In genomic region chr6:26240157-26240980, GRCh38 we compare ENCODE assay signal across 8 cellular contexts.
DNase-seq lines count a peak whose midpoint lies in the region; ATAC-seq and TF ChIP-seq lines count a peak whose summit lies in the region.

No MANE protein-coding gene starts in this region.

- POLR2A ChIA-PET in MCF 10A (lab: Yijun Ruan, JAX), result no interaction called here
- POLR2A ChIA-PET in activated CD8-positive, alpha-beta T cell treated with anti-CD3 and anti-CD28 coated beads, Interleukin-2, amount 10 ng/mL, durations not matched to agents 7 days and 5 days (lab: Charles Lee), result interaction anchor here (0.5 to 6.8 kb wide), 25 partner anchors 8 to 1570 kb away, joined by 3 to 118 read pairs (median 8); a partner anchor contains a TSS
- POLR2A ChIA-PET in naive thymus-derived CD8-positive, alpha-beta T cell (lab: Charles Lee), result interaction anchor here (0.6 to 4.9 kb wide), 20 partner anchors 10 to 907 kb away, joined by 3 to 66 read pairs (median 6); a partner anchor contains a TSS

- no peaks in the 10 kb centered on the region for H3K27me3 Mint-ChIP-seq in MCF 10A (ENCODE audit: insufficient read depth, unreplicated experiment)
- H3K27me3 Mint-ChIP-seq in activated CD8-positive, alpha-beta T cell treated with anti-CD3 and anti-CD28 coated beads, Interleukin-2, amount 10 ng/mL, durations not matched to agents 7 days and 5 days (ENCODE audit: low read depth), result peaks cover 2% of the 10 kb centered on the region
- no peaks in the 10 kb centered on the region for H3K27me3 Mint-ChIP-seq in naive thymus-derived CD8-positive, alpha-beta T cell

- H3K4me3 ChIP-seq in breast epithelium, result peak overlapping the region; percentile 38 to 67 (median 58)
- H3K4me3 ChIP-seq in epithelial cell of proximal tubule (ENCODE audit: low read depth, low read length), result peak overlapping the region; percentile 66
- peak overlapping the region; percentile 52 to 59 for H3K4me3 ChIP-seq in tibial artery

- no peaks in the 10 kb centered on the region for H3K9me3 Mint-ChIP-seq in MCF 10A (ENCODE audit: unreplicated experiment)
- no peaks in the 10 kb centered on the region for H3K9me3 Mint-ChIP-seq in activated CD8-positive, alpha-beta T cell treated with anti-CD3 and anti-CD28 coated beads, Interleukin-2, amount 10 ng/mL, durations not matched to agents 7 days and 5 days (ENCODE audit: insufficient read depth)
- peaks cover 0 to 10% (median 0%) of the 10 kb centered on the region in 9 donors for H3K9me3 Mint-ChIP-seq in naive thymus-derived CD8-positive, alpha-beta T cell

- DNase-seq in breast epithelium (ENCODE audit: low spot score in 2 of 2) (peak; percentile 62 to 76), MCF 10A (ENCODE audit: unreplicated experiment) (no peak), epithelial cell of proximal tubule (ENCODE audit: low read depth) (no peak), tibial artery (peak; percentile 64 to 80), GM19240 (ENCODE audit: insufficient read length, low spot score) (no peak)
- peak; percentile 94 for DNase-seq in activated CD8-positive, alpha-beta T cell treated with anti-CD3 and anti-CD28 coated beads, Interleukin-2, amount 10 ng/mL, durations not matched to agents 7 days and 5 days
- DNase-seq in naive thymus-derived CD8-positive, alpha-beta T cell, result peak; percentile 39 to 90 (median 80)

- peak; percentile 48 for TF ChIP-seq POLR2A in breast epithelium (IDR thresholded peaks at IDR 0.05)

- intact Hi-C loops in breast epithelium (cut with DNase I; ENCODE audit: low total_unique reads), result loop anchor here (5.0 kb wide), 1 partner anchor 83 kb away; a partner anchor contains a TSS
- intact Hi-C loops in MCF 10A (cut with micrococcal nuclease), result no loop called here
- intact Hi-C loops in tibial artery (cut with DNase I; ENCODE audit: low total_unique reads), result no loop called here

- peak; percentile 65 for ATAC-seq in HG03280 (IDR thresholded peaks at IDR 0.05; ENCODE audit: unreplicated experiment)
- ATAC-seq in activated CD8-positive, alpha-beta T cell treated with anti-CD3 and anti-CD28 coated beads, Interleukin-2, amount 10 ng/mL, durations not matched to agents 7 days and 5 days, result peak; percentile 81
- ATAC-seq in naive thymus-derived CD8-positive, alpha-beta T cell, result peak; percentile 82 to 85

- H3K4me1 ChIP-seq in breast epithelium (no peaks in the 10 kb centered on the region), tibial artery (peaks cover 0 to 6% (median 0%) of the 10 kb centered on the region in 4 donors)

- H3K9me3 ChIP-seq in breast epithelium (no peaks in the 10 kb centered on the region), tibial artery (no peaks in the 10 kb centered on the region)

- no peaks in the 10 kb centered on the region for H3K36me3 ChIP-seq in breast epithelium
- no peaks in the 10 kb centered on the region for H3K36me3 ChIP-seq in tibial artery

- BruUV-seq in MCF 10A (replicated peaks; lab: Mats Ljungman, UMichigan), result no TSS peak

- no peak overlapping the region for H3K27ac Mint-ChIP-seq in MCF 10A (ENCODE audit: low read depth, unreplicated experiment)
- peak overlapping the region; percentile 96 for H3K27ac Mint-ChIP-seq in activated CD8-positive, alpha-beta T cell treated with anti-CD3 and anti-CD28 coated beads, Interleukin-2, amount 10 ng/mL, durations not matched to agents 7 days and 5 days
- peak overlapping the region; percentile 92 to 99 (median 98) for H3K27ac Mint-ChIP-seq in naive thymus-derived CD8-positive, alpha-beta T cell

- H3K27ac ChIP-seq in breast epithelium, result peak overlapping the region; percentile 89 to 91
- H3K27ac ChIP-seq in tibial artery, result peak overlapping the region; percentile 68 to 81

- peaks cover 3% of the 10 kb centered on the region for H3K4me1 Mint-ChIP-seq in MCF 10A (ENCODE audit: insufficient read depth, unreplicated experiment)
- peaks cover 51% of the 10 kb centered on the region for H3K4me1 Mint-ChIP-seq in activated CD8-positive, alpha-beta T cell treated with anti-CD3 and anti-CD28 coated beads, Interleukin-2, amount 10 ng/mL, durations not matched to agents 7 days and 5 days (ENCODE audit: low read depth)
- peaks cover 9 to 25% (median 22%) of the 10 kb centered on the region in 4 donors for H3K4me1 Mint-ChIP-seq in naive thymus-derived CD8-positive, alpha-beta T cell

- H3K36me3 Mint-ChIP-seq in MCF 10A (ENCODE audit: insufficient read depth, unreplicated experiment), result peaks cover 1% of the 10 kb centered on the region
- H3K36me3 Mint-ChIP-seq in activated CD8-positive, alpha-beta T cell treated with anti-CD3 and anti-CD28 coated beads, Interleukin-2, amount 10 ng/mL, durations not matched to agents 7 days and 5 days (ENCODE audit: low read depth), result peaks cover 12% of the 10 kb centered on the region
- H3K36me3 Mint-ChIP-seq in naive thymus-derived CD8-positive, alpha-beta T cell, result peaks cover 0 to 6% (median 4%) of the 10 kb centered on the region in 3 donors

- no peak overlapping the region for H3K4me3 Mint-ChIP-seq in MCF 10A (ENCODE audit: unreplicated experiment)
- H3K4me3 Mint-ChIP-seq in activated CD8-positive, alpha-beta T cell treated with anti-CD3 and anti-CD28 coated beads, Interleukin-2, amount 10 ng/mL, durations not matched to agents 7 days and 5 days, result peak overlapping the region; percentile 74
- peak overlapping the region; percentile 82 to 95 (median 88) for H3K4me3 Mint-ChIP-seq in naive thymus-derived CD8-positive, alpha-beta T cell

- TF ChIP-seq CTCF in breast epithelium (IDR thresholded peaks at IDR 0.05) (no peak), MCF 10A (IDR thresholded peaks at IDR 0.05; ENCODE audit: unreplicated experiment) (no peak), epithelial cell of proximal tubule (conservative IDR thresholded peaks at IDR 0.05; ENCODE audit: low read depth, low read length) (no peak), tibial artery (IDR thresholded peaks at IDR 0.05) (no peak)

- CTCF ChIA-PET in MCF 10A (lab: Yijun Ruan, JAX), result no interaction called here
- CTCF ChIA-PET in activated CD8-positive, alpha-beta T cell treated with anti-CD3 and anti-CD28 coated beads, Interleukin-2, amount 10 ng/mL, durations not matched to agents 7 days and 5 days (lab: Charles Lee), result interaction anchor here (1.0 kb wide), 1 partner anchor 11 kb away, joined by 3 read pairs; a partner anchor contains a TSS

- H3K27me3 ChIP-seq in breast epithelium (no peaks in the 10 kb centered on the region), tibial artery (peaks cover 0 to 9% of the 10 kb centered on the region in 2 donors)

Comparison
In these comparisons a context has a peak if more than half of its experiments do, and no peak if none do; other contexts are left out.
1. DNase-seq: peak in breast epithelium (2 of 2), activated CD8-positive, alpha-beta T cell treated with anti-CD3 and anti-CD28 coated beads, Interleukin-2, amount 10 ng/mL, durations not matched to agents 7 days and 5 days (single experiment), naive thymus-derived CD8-positive, alpha-beta T cell (10 of 10) and tibial artery (2 of 2); none in MCF 10A (single experiment), epithelial cell of proximal tubule (single experiment) and GM19240 (single experiment).
2. Peak in every context shown above with its lines, with median percentiles within 50 percentile points of each other: H3K4me3 ChIP-seq and ATAC-seq.